18 cellular contexts compared by ENCODE assay signal in genomic region chr17:49972486-49973270, GRCh38. TPM values are rescaled to one million over a fixed set of nuclear protein-coding genes. Genes with fewer than 3 reads are reported as not detected.
DNase-seq lines count a peak whose midpoint lies in the region; ATAC-seq, FAIRE-seq and TF ChIP-seq lines count a peak whose summit lies in the region.
"Had no signal": no experiment of that assay in that cellular context is flagged by ENCODE, and none has a peak within 500 bp of the region (broad histone marks: within the 10 kb centered on the region; RNA-seq: fewer than 3 reads in every experiment).

No MANE protein-coding gene starts in this region.

- peaks cover 15 to 49% (median 26%) of the 10 kb centered on the region in 7 donors for H3K4me1 Mint-ChIP-seq in naive thymus-derived CD4-positive, alpha-beta T cell

- peaks cover 4% of the 10 kb centered on the region; the same call in 1 of the 2 replicates for H4K20me1 ChIP-seq in K562 (replicated peaks; ENCODE audit: control insufficient read depth, insufficient read depth, low read length)

- H3K9me3 Mint-ChIP-seq in naive thymus-derived CD4-positive, alpha-beta T cell, result peaks cover 0 to 4% (median 0%) of the 10 kb centered on the region in 11 donors
- H3K9me3 Mint-ChIP-seq: activated T-helper 17 cell treated with anti-CD3 and anti-CD28 coated beads, Interleukin-2, amount 50 U/mL, for 72 hours; HFFc6; natural killer cell treated with Interleukin-12 subunit alpha and Interleukin-12 subunit beta and Interleukin-15 and Interleukin-18, amount 100 ng/mL, for 72 hours had no signal

- no TSS peak for BruUV-seq in K562 (replicated peaks; lab: Mats Ljungman, UMichigan)

- 36% methylated on average over 53 of the region's 57 CpGs for WGBS in K562 (ENCODE audit: insufficient coverage, low coverage, missing lambda C conversion rate)

- no peak overlapping the region for H3K27ac Mint-ChIP-seq in naive thymus-derived CD4-positive, alpha-beta T cell
- H3K27ac Mint-ChIP-seq: activated T-helper 17 cell treated with anti-CD3 and anti-CD28 coated beads, Interleukin-2, amount 50 U/mL, for 72 hours; HFFc6; natural killer cell treated with Interleukin-12 subunit alpha and Interleukin-12 subunit beta and Interleukin-15 and Interleukin-18, amount 100 ng/mL, for 72 hours had no signal

- H3K27ac ChIP-seq in left ventricle myocardium inferior (replicated peaks) (no peak overlapping the region), K562 (ENCODE audit: extremely low read depth, low read depth, low read length) (no peak overlapping the region), upper lobe of right lung (no peak overlapping the region)
- no peak overlapping the region for H3K27ac ChIP-seq in naive thymus-derived CD4-positive, alpha-beta T cell (ENCODE audit: low read depth, low read length)
- H3K27ac ChIP-seq: left lung had no signal

- TF ChIP-seq EP300 in K562 (IDR thresholded peaks at IDR 0.05; ENCODE audit: low read length), result no peak

- CTCF ChIA-PET in K562 (lab: Yijun Ruan, JAX; ENCODE audit: low intra/inter-chr PET ratio), result interaction anchor here (0.5 kb wide), 1 partner anchor 111 kb away, joined by 3 read pairs; no protein-coding TSS in a partner anchor
- CTCF ChIA-PET in naive thymus-derived CD4-positive, alpha-beta T cell (lab: Charles Lee), result interaction anchor here (0.6 to 1.1 kb wide), 2 partner anchors 21 to 153 kb away, joined by 3 to 7 read pairs; no protein-coding TSS in a partner anchor

- in situ Hi-C loops in K562 (cut with MboI), result no loop called here

- ATAC-seq in Right ventricle myocardium superior (ENCODE audit: poor library complexity), result no peak
- no peak for ATAC-seq in K562
- no peak for ATAC-seq in naive thymus-derived CD4-positive, alpha-beta T cell
- peak; percentile 4 for ATAC-seq in upper lobe of right lung
- ATAC-seq in HG02973 (IDR thresholded peaks at IDR 0.05; ENCODE audit: unreplicated experiment), result no peak
- ATAC-seq in HG02884 (IDR thresholded peaks at IDR 0.05; ENCODE audit: unreplicated experiment), result no peak
- ATAC-seq: activated T-helper 17 cell treated with anti-CD3 and anti-CD28 coated beads, Interleukin-2, amount 50 U/mL, for 72 hours; esophagus mucosa; left lung; natural killer cell treated with Interleukin-12 subunit alpha and Interleukin-12 subunit beta and Interleukin-15 and Interleukin-18, amount 100 ng/mL, for 72 hours had no signal

- DNase-seq in left ventricle myocardium inferior (no peak), Right ventricle myocardium superior (no peak), K562 (ENCODE audit: extremely low read depth in 1 of 4, low spot score in 3 of 4) (no peak), upper lobe of right lung (no peak), SKM-1 (lab: John Stamatoyannopoulos, UW; ENCODE audit: unreplicated experiment) (no peak)
- DNase-seq in naive thymus-derived CD4-positive, alpha-beta T cell, result no peak
- DNase-seq: activated CD4-positive, alpha-beta T cell treated with anti-CD3 and anti-CD28 coated beads, Interleukin-2, amount 50 U/mL, for 1 hour; aorta; cortex of kidney; DMS153; HFFc6; left lung; SIG-M5 had no signal

- H3K4me1 ChIP-seq in left ventricle myocardium inferior (peaks cover 31% of the 10 kb centered on the region), K562 (replicated peaks in 1 of 2; ENCODE audit: control insufficient read depth in 2 of 2, insufficient read depth in 2 of 2, low read length in 2 of 2) (peaks cover 0 to 37% of the 10 kb centered on the region in 2 experiments; a peak in 3 of 5 replicates), upper lobe of right lung (peaks cover 27% of the 10 kb centered on the region)
- H3K4me1 ChIP-seq in naive thymus-derived CD4-positive, alpha-beta T cell (ENCODE audit: control insufficient read depth in 2 of 2, insufficient read depth in 2 of 2, low read length in 2 of 2), result peaks cover 9 to 20% of the 10 kb centered on the region in 2 donors

- H3K4me3 ChIP-seq in left ventricle myocardium inferior (peak overlapping the region; percentile 39), K562 (no peak overlapping the region), upper lobe of right lung (no peak overlapping the region)
- no peak overlapping the region for H3K4me3 ChIP-seq in naive thymus-derived CD4-positive, alpha-beta T cell (ENCODE audit: low read length)
- H3K4me3 ChIP-seq: left lung had no signal

- H3K27me3 ChIP-seq in left ventricle myocardium inferior (ENCODE audit: low read depth) (peaks cover 100% of the 10 kb centered on the region), K562 (ENCODE audit: control insufficient read depth in 2 of 2, insufficient read depth in 2 of 2, low read length in 2 of 2) (peaks cover 29 to 66% of the 10 kb centered on the region in 2 experiments), upper lobe of right lung (peaks cover 79% of the 10 kb centered on the region)
- peaks cover 0 to 17% of the 10 kb centered on the region in 2 donors for H3K27me3 ChIP-seq in naive thymus-derived CD4-positive, alpha-beta T cell (ENCODE audit: control insufficient read depth in 2 of 2, insufficient read depth in 2 of 2, low read length in 2 of 2)

- H3K9me1 ChIP-seq in K562 (ENCODE audit: control insufficient read depth, insufficient read depth, low read length), result peaks cover 2% of the 10 kb centered on the region

- H3K36me3 Mint-ChIP-seq in naive thymus-derived CD4-positive, alpha-beta T cell, result peaks cover 0 to 1% (median 0%) of the 10 kb centered on the region in 5 donors
- H3K36me3 Mint-ChIP-seq: natural killer cell treated with Interleukin-12 subunit alpha and Interleukin-12 subunit beta and Interleukin-15 and Interleukin-18, amount 100 ng/mL, for 72 hours had no signal

- H3K4me2 ChIP-seq in K562 (ENCODE audit: insufficient read depth, low read length), result no peak overlapping the region

- H2AFZ ChIP-seq in K562 (ENCODE audit: low read depth, low read length), result no peak overlapping the region

- TF ChIP-seq RAD21 in K562 (CRISPR knock-in tag; conservative IDR thresholded peaks at IDR 0.05 in 1 of 2, IDR thresholded peaks at IDR 0.05 in 1 of 2), result no peak

- peaks cover 39 to 87% (median 48%) of the 10 kb centered on the region in 5 donors for H3K27me3 Mint-ChIP-seq in naive thymus-derived CD4-positive, alpha-beta T cell

- H3K36me3 ChIP-seq in left ventricle myocardium inferior (no peaks in the 10 kb centered on the region), K562 (ENCODE audit: control insufficient read depth, insufficient read depth, low read length) (no peaks in the 10 kb centered on the region), upper lobe of right lung (no peaks in the 10 kb centered on the region)
- no peaks in the 10 kb centered on the region for H3K36me3 ChIP-seq in naive thymus-derived CD4-positive, alpha-beta T cell (ENCODE audit: control insufficient read depth in 2 of 3, insufficient read depth in 3 of 3, low read length in 3 of 3)
- H3K36me3 ChIP-seq: left lung had no signal

- H3K9ac ChIP-seq in K562 (ENCODE audit: insufficient read depth in 1 of 2, low read depth in 2 of 2, low read length in 2 of 2), result no peak overlapping the region; a peak in 1 of 4 replicates

- FAIRE-seq in K562 (lab: Jason Lieb, UNC), result no peak

- no peaks in the 10 kb centered on the region for H3K79me2 ChIP-seq in K562 (ENCODE audit: control insufficient read depth, insufficient read depth, low read length)

- H3K9me3 ChIP-seq in left ventricle myocardium inferior (replicated peaks), result no peaks in the 10 kb centered on the region
- H3K9me3 ChIP-seq in K562 (replicated peaks; ENCODE audit: control insufficient read depth, insufficient read depth, low read depth, low read length), result no peaks in the 10 kb centered on the region
- no peaks in the 10 kb centered on the region for H3K9me3 ChIP-seq in naive thymus-derived CD4-positive, alpha-beta T cell (ENCODE audit: control insufficient read depth in 2 of 3, low read length in 3 of 3)
- H3K9me3 ChIP-seq in upper lobe of right lung, result no peaks in the 10 kb centered on the region
- H3K9me3 ChIP-seq: left lung had no signal

- H3K4me3 Mint-ChIP-seq in naive thymus-derived CD4-positive, alpha-beta T cell, result peak overlapping the region in 7 of 10 donors; percentile 7 to 94 (median 58)
- H3K4me3 Mint-ChIP-seq: HFFc6; natural killer cell treated with Interleukin-12 subunit alpha and Interleukin-12 subunit beta and Interleukin-15 and Interleukin-18, amount 100 ng/mL, for 72 hours had no signal

- intact Hi-C loops in left ventricle myocardium inferior (cut with micrococcal nuclease) (no loop called here), Right ventricle myocardium superior (cut with DNase I) (no loop called here), K562 (cut with micrococcal nuclease) (no loop called here), upper lobe of right lung (cut with DNase I) (no loop called here)
- intact Hi-C loops in naive thymus-derived CD4-positive, alpha-beta T cell (cut with micrococcal nuclease), result loop anchor here in 1 of 2 donors (1.0 kb wide), 1 partner anchor 8 kb away; no protein-coding TSS in a partner anchor

- TF ChIP-seq CTCF in left ventricle myocardium inferior (IDR thresholded peaks at IDR 0.05; ENCODE audit: borderline replicate concordance) (no peak), K562 (IDR thresholded peaks at IDR 0.05 in 2 of 3, conservative IDR thresholded peaks at IDR 0.05 in 1 of 3; ENCODE audit: insufficient read depth in 2 of 3, low read depth in 1 of 3, low read length in 3 of 3) (no peak), upper lobe of right lung (IDR thresholded peaks at IDR 0.05) (no peak)

- POLR2A ChIA-PET in K562 (lab: Yijun Ruan, JAX), result no interaction called here
- POLR2A ChIA-PET in naive thymus-derived CD4-positive, alpha-beta T cell (lab: Charles Lee), result interaction anchor here (0.7 kb wide), 1 partner anchor 17 kb away, joined by 3 read pairs; no protein-coding TSS in a partner anchor

- no peak for TF ChIP-seq POLR2A in K562 (conservative IDR thresholded peaks at IDR 0.05)

RNA-seq across cellular contexts. Expression of gene DLX4, which starts 3.7 kb away (rescaled TPM):
- total RNA-seq in left ventricle myocardium inferior, result not detected
- total RNA-seq in Right ventricle myocardium superior, result not detected
- 2.6 and 9.0 TPM in 2 replicates for total RNA-seq in K562 (2011; cell fraction: chromatin; rRNA removed; ENCODE audit: low replicate concordance)
- total RNA-seq in K562 (2011; cell fraction: nucleolus; rRNA removed), result 5.0 and 6.3 TPM in 2 replicates
- 3.4 and 4.4 TPM in 2 replicates for total RNA-seq in K562 (2011; cell fraction: nucleoplasm; rRNA removed)
- 0.32 and 0.41 TPM in 2 replicates for total RNA-seq in K562 (2014; rRNA removed)
- total RNA-seq in K562 (2014; rRNA removed; fragmentation: Illumina TruSeq; extraction: Trizol), result 0.25 and 0.32 TPM in 2 replicates
- total RNA-seq in K562 (2015; rRNA removed; fragmentation: Illumina TruSeq; extraction: Trizol), result 0.58 and 0.83 TPM in 2 replicates
- total RNA-seq in K562 (2021), result 1.7 TPM in 2 replicates
- polyA plus RNA-seq in K562 (2011; rRNA removed), result 1.6 and 2.2 TPM in 2 replicates
- polyA plus RNA-seq in K562 (2011; cell fraction: cytosol; rRNA removed), result 0.84 and 2.2 TPM in 2 replicates
- polyA plus RNA-seq in K562 (2011; cell fraction: nucleus; rRNA removed), result 5.6 and 15.3 TPM in 2 replicates
- polyA plus RNA-seq in K562 (2012), result 1.6 and 4.2 TPM in 2 replicates
- polyA plus RNA-seq in K562 (2014; fragmentation: Illumina TruSeq; extraction: Trizol), result 0.96 and 1.1 TPM in 2 replicates
- under 1 TPM; 0.15 to 0.39 TPM for polyA plus RNA-seq in K562 (2014; fragmentation: Nextera tagmentation; extraction: Ambion mirVana)
- polyA plus RNA-seq in K562 (2014; rRNA removed), result 0.58 and 1.2 TPM in 2 replicates
- polyA minus RNA-seq in K562 (2011; rRNA and poly(A)+ RNA removed), result 0.72 and 1.4 TPM in 2 replicates
- polyA minus RNA-seq in K562 (2011; cell fraction: cytosol; rRNA and poly(A)+ RNA removed), result 0.82 and 1.2 TPM in 2 replicates
- polyA minus RNA-seq in K562 (2011; cell fraction: nucleus; rRNA and poly(A)+ RNA removed), result 0.67 and 3.2 TPM in 2 replicates
- 1 to 10 TPM in 2 of 5 experiments, under 1 TPM in 3; 0.34 to 1.6 (median 0.74) TPM for total RNA-seq in naive thymus-derived CD4-positive, alpha-beta T cell
- polyA plus RNA-seq in naive thymus-derived CD4-positive, alpha-beta T cell, result not detected
- total RNA-seq in upper lobe of right lung, result 2.1 TPM
- total RNA-seq: HFFc6 had no signal

RNA-seq across cellular contexts. Expression of gene DLX3, which starts 22.3 kb away (rescaled TPM):
- total RNA-seq in left ventricle myocardium inferior (not detected), Right ventricle myocardium superior (not detected), K562 (2014; rRNA removed) (not detected in 2 replicates), K562 (2014; rRNA removed; fragmentation: Illumina TruSeq; extraction: Trizol) (not detected in 2 replicates), K562 (2015; rRNA removed; fragmentation: Illumina TruSeq; extraction: Trizol) (not detected in 2 replicates), K562 (2021) (not detected in 2 replicates), upper lobe of right lung (0.69 TPM)
- total RNA-seq in K562 (2011; cell fraction: chromatin; rRNA removed; ENCODE audit: low replicate concordance), result not detected in 2 replicates
- not detected in 2 replicates for total RNA-seq in K562 (2011; cell fraction: nucleolus; rRNA removed)
- not detected in 2 replicates for total RNA-seq in K562 (2011; cell fraction: nucleoplasm; rRNA removed)
- polyA plus RNA-seq in K562 (2011; rRNA removed) (not detected in 2 replicates), K562 (2014; fragmentation: Illumina TruSeq; extraction: Trizol) (not detected in 2 replicates), K562 (2014; fragmentation: Nextera tagmentation; extraction: Ambion mirVana) (not detected), K562 (2014; rRNA removed) (not detected in 2 replicates)
- not detected in 2 replicates for polyA plus RNA-seq in K562 (2011; cell fraction: cytosol; rRNA removed)
- polyA plus RNA-seq in K562 (2011; cell fraction: nucleus; rRNA removed), result not detected in 2 replicates
- polyA plus RNA-seq in K562 (2012), result not detected in 2 replicates
- not detected in 2 replicates for polyA minus RNA-seq in K562 (2011; rRNA and poly(A)+ RNA removed)
- polyA minus RNA-seq in K562 (2011; cell fraction: cytosol; rRNA and poly(A)+ RNA removed), result not detected in 2 replicates
- polyA minus RNA-seq in K562 (2011; cell fraction: nucleus; rRNA and poly(A)+ RNA removed), result not detected in 2 replicates
- not detected for total RNA-seq in naive thymus-derived CD4-positive, alpha-beta T cell
- not detected for polyA plus RNA-seq in naive thymus-derived CD4-positive, alpha-beta T cell
- total RNA-seq: activated T-helper 17 cell treated with anti-CD3 and anti-CD28 coated beads, Interleukin-2, amount 50 U/mL, for 72 hours; HFFc6; natural killer cell treated with Interleukin-12 subunit alpha and Interleukin-12 subunit beta and Interleukin-15 and Interleukin-18, amount 100 ng/mL, for 72 hours had no signal
